3 cellular contexts compared by ENCODE assay signal in genomic region chr20:53133628-53134027, GRCh38.
"Had no signal": no experiment of that assay in that cellular context is flagged by ENCODE, and none has a peak within 500 bp of the region (broad histone marks: within the 10 kb centered on the region; RNA-seq: fewer than 3 reads in every experiment).

No MANE protein-coding gene starts in this region.

- ATAC-seq: GM12878 had no signal

- DNase-seq: GDM1, GF-D8 had no signal

- H3K4me3 ChIP-seq: GM12878 had no signal
